ENCODE assay signal across 12 cellular contexts in genomic region chr10:79178070-79178576, GRCh38.
DNase-seq lines count a peak whose midpoint lies in the region; ATAC-seq, FAIRE-seq and TF ChIP-seq lines count a peak whose summit lies in the region.
"Had no signal": no experiment of that assay in that cellular context is flagged by ENCODE, and none has a peak within 500 bp of the region (broad histone marks: within the 10 kb centered on the region; RNA-seq: fewer than 3 reads in every experiment).

No MANE protein-coding gene starts in this region.

- TF ChIP-seq POLR2A in H1 (IDR thresholded peaks at IDR 0.05; ENCODE audit: control extremely low read depth in 1 of 2, low read depth in 2 of 2, low read length in 2 of 2) (no peak), upper lobe of left lung (IDR thresholded peaks at IDR 0.05) (no peak), lower leg skin (IDR thresholded peaks at IDR 0.05) (no peak)

- TF ChIP-seq RAD21 in H1 (IDR thresholded peaks at IDR 0.05 in 1 of 2, conservative IDR thresholded peaks at IDR 0.05 in 1 of 2; ENCODE audit: low read depth in 2 of 2, low read length in 2 of 2) (no peak), neural cell (conservative IDR thresholded peaks at IDR 0.05) (no peak)

- no peak for ATAC-seq in upper lobe of left lung (ENCODE audit: low FRiP score in 2 of 2)

- no peak overlapping the region; the same call in 1 of the 2 replicates for H3K18ac ChIP-seq in H1 (ENCODE audit: extremely low read depth, low read length)

- WGBS in H1 (ENCODE audit: extremely low coverage in 1 of 2, insufficient coverage in 1 of 2, insufficient read length in 1 of 2, insufficient replicate concordance in 2 of 2, low coverage in 1 of 2, low lambda C conversion rate in 2 of 2, missing lambda C conversion rate in 1 of 2), 2 experiments, result 85% methylated on average over 8 of the region's 8 CpGs; no CpG with 5 or more reads in 1 of the 2 experiments
- WGBS in upper lobe of left lung, 2 donors, result 87 to 94% methylated on average over 5 to 8 of the region's 8 CpGs
- 91 to 92% methylated on average over 8 of the region's 8 CpGs for WGBS in lower leg skin, 2 donors

- peaks cover 67% of the 10 kb centered on the region for H3K4me1 ChIP-seq in cardiac muscle cell (ENCODE audit: low read depth)
- H3K4me1 ChIP-seq in H1 (replicated peaks in 1 of 4; ENCODE audit: control insufficient read depth in 3 of 4, insufficient read depth in 4 of 4, low read length in 3 of 4), result peaks cover 14 to 27% (median 19%) of the 10 kb centered on the region in 4 experiments
- H3K4me1 ChIP-seq in upper lobe of left lung, result peaks cover 70 to 83% (median 82%) of the 10 kb centered on the region in 4 donors

- H4K20me1 ChIP-seq in H1 (replicated peaks in 1 of 2; ENCODE audit: control insufficient read depth in 1 of 2, insufficient read depth in 2 of 2, low read length in 2 of 2) (peaks cover 10 to 11% of the 10 kb centered on the region in 2 experiments), neural cell (ENCODE audit: insufficient read depth) (no peaks in the 10 kb centered on the region)

- H2AK5ac ChIP-seq in H1 (ENCODE audit: low read depth, low read length), result peak overlapping the region; percentile 85

- no peak overlapping the region for H3K23ac ChIP-seq in H1 (ENCODE audit: insufficient read length)

- POLR2A ChIA-PET in H1 (lab: Charles Lee; ENCODE audit: partially characterized antibody), result interaction anchor here (2.1 kb wide), 1 partner anchor 10 kb away, joined by 4 read pairs; no protein-coding TSS in a partner anchor

- H3K9ac ChIP-seq in H1 (replicated peaks in 1 of 4; ENCODE audit: extremely low read depth in 1 of 4, low read depth in 3 of 4, low read length in 3 of 4), result no peak overlapping the region
- peak overlapping the region; percentile 5 for H3K9ac ChIP-seq in neural cell (ENCODE audit: low read length)

- no peak for TF ChIP-seq EP300 in H1 (IDR thresholded peaks at IDR 0.05; ENCODE audit: borderline replicate concordance in 1 of 2, low read depth in 2 of 2, low read length in 2 of 2)
- no peak for TF ChIP-seq EP300 in neural cell (conservative IDR thresholded peaks at IDR 0.05; ENCODE audit: poor library complexity, severe bottlenecking)
- no peak for TF ChIP-seq EP300 in upper lobe of left lung (IDR thresholded peaks at IDR 0.05)

- no peak overlapping the region for H3K4ac ChIP-seq in H1 (replicated peaks; ENCODE audit: insufficient read length, low read depth, low read length)

- H3K36me3 ChIP-seq in cardiac muscle cell, result no peaks in the 10 kb centered on the region
- peaks cover 0 to under 1% (median 0%) of the 10 kb centered on the region in 4 experiments; a peak in 3 of 8 replicates for H3K36me3 ChIP-seq in H1 (ENCODE audit: control insufficient read depth in 2 of 4, insufficient read depth in 4 of 4, low read length in 3 of 4)
- H3K36me3 ChIP-seq in neural cell (ENCODE audit: insufficient read depth, low read length), result no peaks in the 10 kb centered on the region
- H3K36me3 ChIP-seq in upper lobe of left lung, result peaks cover 0 to 16% (median 1%) of the 10 kb centered on the region in 4 donors

- TF ChIP-seq CTCF in cardiac muscle cell (IDR thresholded peaks at IDR 0.05; ENCODE audit: low read depth, low read length), result no peak
- TF ChIP-seq CTCF in H1 (IDR thresholded peaks at IDR 0.05; ENCODE audit: control extremely low read depth in 1 of 3, insufficient read depth in 1 of 3, low read depth in 1 of 3, low read length in 3 of 3), result no peak
- TF ChIP-seq CTCF in neural cell (IDR thresholded peaks at IDR 0.05; ENCODE audit: poor library complexity, severe bottlenecking), result no peak
- TF ChIP-seq CTCF in upper lobe of left lung (IDR thresholded peaks at IDR 0.05), result no peak
- no peak for TF ChIP-seq CTCF in lower leg skin (IDR thresholded peaks at IDR 0.05)

- H3K56ac ChIP-seq in H1 (replicated peaks; ENCODE audit: insufficient read length, low read depth, low read length), result no peak overlapping the region

- H3K27me3 ChIP-seq in cardiac muscle cell (no peaks in the 10 kb centered on the region), H1 (replicated peaks in 1 of 4; ENCODE audit: control insufficient read depth in 3 of 4, extremely low read depth in 1 of 4, insufficient read depth in 3 of 4, low read length in 3 of 4) (no peaks in the 10 kb centered on the region; a peak in 1 of 7 replicates), neural cell (ENCODE audit: insufficient read depth, low read depth, low read length) (no peaks in the 10 kb centered on the region), upper lobe of left lung (no peaks in the 10 kb centered on the region)
- H3K27me3 ChIP-seq: testis had no signal

- H3K9me3 ChIP-seq in cardiac muscle cell (ENCODE audit: low read depth), result no peaks in the 10 kb centered on the region
- H3K9me3 ChIP-seq in H1 (ENCODE audit: insufficient read depth in 2 of 2, low read depth in 1 of 2, low read length in 1 of 2), result no peaks in the 10 kb centered on the region
- H3K9me3 ChIP-seq in neural cell (ENCODE audit: low read length), result no peaks in the 10 kb centered on the region
- H3K9me3 ChIP-seq in upper lobe of left lung, result no peaks in the 10 kb centered on the region
- H3K9me3 ChIP-seq: testis had no signal

- H4K8ac ChIP-seq in H1 (ENCODE audit: extremely low read depth, insufficient read depth, low read length), result no peak overlapping the region

- no peaks in the 10 kb centered on the region; the same call in 1 of the 2 replicates for H3K23me2 ChIP-seq in H1 (ENCODE audit: low read depth, low read length)

- H4K5ac ChIP-seq in H1 (ENCODE audit: insufficient read length, low read depth, low read length), result no peak overlapping the region

- H3F3A ChIP-seq in neural cell (ENCODE audit: insufficient read depth, low read length, poor library complexity, severe bottlenecking), result no peaks in the 10 kb centered on the region

- H3K27ac ChIP-seq in cardiac muscle cell (peak overlapping the region; percentile 80), H1 (ENCODE audit: low read depth, low read length) (peak overlapping the region; percentile 28; the same call in 1 of the 2 replicates), neural cell (ENCODE audit: low read length) (peak overlapping the region; percentile 48), upper lobe of left lung (peak overlapping the region; percentile 3 to 78 (median 46))
- H3K27ac ChIP-seq: SK-N-MC had no signal

- H3K4me2 ChIP-seq in H1 (ENCODE audit: insufficient read depth in 1 of 2, low read depth in 2 of 2, low read length in 2 of 2) (peak overlapping the region in 1 of 2 experiments; percentile 45; a peak in 2 of 4 replicates), neural cell (ENCODE audit: low read length) (no peak overlapping the region)

- no peak overlapping the region for H2BK20ac ChIP-seq in H1 (ENCODE audit: low read length)

- H3K14ac ChIP-seq in H1 (ENCODE audit: insufficient read length), result no peak overlapping the region

- 0 out of 2 replicates have a peak overlapping the region, but pooled peaks have one; percentile 35 for H2BK5ac ChIP-seq in H1 (ENCODE audit: low read depth, low read length)

- H2AFZ ChIP-seq in H1 (ENCODE audit: low read length) (no peak overlapping the region), neural cell (ENCODE audit: low read depth, low read length) (no peak overlapping the region)

- H3K79me2 ChIP-seq in H1 (ENCODE audit: control insufficient read depth in 1 of 2, insufficient read depth in 2 of 2, low read length in 2 of 2) (no peaks in the 10 kb centered on the region; a peak in 1 of 4 replicates), neural cell (replicated peaks; ENCODE audit: insufficient read depth, low read length) (peaks cover 24% of the 10 kb centered on the region)

- H3K79me1 ChIP-seq in H1 (ENCODE audit: low read depth, low read length), result peaks cover 2% of the 10 kb centered on the region

- H2BK120ac ChIP-seq in H1 (replicated peaks; ENCODE audit: low read depth, low read length), result no peak overlapping the region

- intact Hi-C loops in cardiac septum (cut with DNase I), result no loop called here
- intact Hi-C loops in lower leg skin (cut with DNase I; ENCODE audit: low total_unique reads), result no loop called here

- 0 out of 2 replicates have a peak overlapping the region, but pooled peaks have one; percentile 50 for H2BK12ac ChIP-seq in H1 (ENCODE audit: low read depth, low read length)

- CTCF ChIA-PET in H1 (lab: Charles Lee; ENCODE audit: partially characterized antibody), result interaction anchor here (0.9 to 32.0 kb wide), 8 partner anchors 11 to 110 kb away, joined by 3 to 396 read pairs (median 4); no protein-coding TSS in a partner anchor

- 0 out of 2 replicates have a peak overlapping the region, but pooled peaks have one; percentile 46 for H2BK15ac ChIP-seq in H1 (ENCODE audit: low read length)

- DNase-seq in cardiac muscle cell (ENCODE audit: low read depth in 1 of 2, low spot score in 1 of 2), result no peak
- no peak for DNase-seq in cardiac septum (ENCODE audit: low spot score)
- no peak for DNase-seq in H1 (ENCODE audit: low read depth in 1 of 2, low spot score in 2 of 2)
- DNase-seq in upper lobe of left lung, result no peak
- no peak for DNase-seq in stimulated activated CD4-positive, alpha-beta T cell treated with anti-CD3 and anti-CD28 coated beads, Interleukin-4, amount 100 ng/mL, for 4 hours
- DNase-seq in iPS-NIHi7 (ENCODE audit: extremely low spot score), result no peak
- DNase-seq in lower leg skin (ENCODE audit: low spot score in 2 of 2), result no peak
- DNase-seq: NCI-H2107, testis had no signal

- no peaks in the 10 kb centered on the region for H3K9me2 ChIP-seq in neural cell (ENCODE audit: insufficient read depth, low read length)

- no peak overlapping the region for H4K91ac ChIP-seq in H1 (replicated peaks; ENCODE audit: insufficient read length, low read length)

- H3K4me3 ChIP-seq in cardiac muscle cell, result no peak overlapping the region
- H3K4me3 ChIP-seq in H1 (ENCODE audit: extremely low read depth in 1 of 4, insufficient read depth in 2 of 4, low read depth in 3 of 4, low read length in 4 of 4), result no peak overlapping the region
- peak overlapping the region; percentile 56 for H3K4me3 ChIP-seq in neural cell (ENCODE audit: low read length)
- H3K4me3 ChIP-seq in upper lobe of left lung, result no peak overlapping the region
- no peak overlapping the region for H3K4me3 ChIP-seq in lower leg skin (ENCODE audit: low read depth, poor library complexity, severe bottlenecking)
- H3K4me3 ChIP-seq: SK-N-MC, testis had no signal

- FAIRE-seq in H1 (lab: Jason Lieb, UNC), result no peak
- FAIRE-seq: colon had no signal

TF ChIP-seq in neural cell, 6 proteins besides CTCF, POLR2A, EP300 and RAD21 (continues in another document):
- TF ChIP-seq POLR2AphosphoS5 (IDR thresholded peaks at IDR 0.05), result no peak

Comparison
In these comparisons a context has a peak if more than half of its experiments do, and no peak if none do; other contexts are left out.
1. H3K27ac ChIP-seq: peak in every context shown above with its lines; median percentile 80 in cardiac muscle cell; 48 in neural cell; 46 in upper lobe of left lung; 28 in H1.